ENCODE assay signal across 11 cellular contexts in the genomic region with DNA sequence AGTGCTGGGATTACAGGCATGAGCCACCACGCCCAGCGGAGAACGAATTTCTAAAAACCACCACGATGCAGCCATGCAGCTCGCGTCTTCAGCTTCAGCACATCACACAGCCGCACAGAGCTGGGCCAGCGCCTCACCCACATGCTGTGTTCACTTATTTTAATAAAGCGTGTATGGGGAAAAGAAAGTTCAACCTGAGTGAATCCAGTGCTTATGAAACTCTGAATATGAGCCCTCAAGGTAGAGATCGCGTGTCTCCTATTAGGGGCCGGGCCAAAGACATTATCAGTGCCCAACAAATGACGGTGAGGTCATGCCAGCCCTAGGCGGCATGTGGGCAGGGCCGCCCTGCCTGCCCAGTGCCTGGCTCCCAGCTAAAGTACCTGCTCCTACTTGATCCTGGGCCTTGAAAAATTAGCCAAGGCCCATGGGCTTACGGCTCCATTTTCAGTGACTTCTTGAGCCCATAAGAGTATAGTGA. TPM values are rescaled to one million over a fixed set of nuclear protein-coding genes. Genes with fewer than 3 reads are reported as not detected.
DNase-seq lines count a peak whose midpoint lies in the region; ATAC-seq and TF ChIP-seq lines count a peak whose summit lies in the region.
"Had no signal": no experiment of that assay in that cellular context is flagged by ENCODE, and none has a peak within 500 bp of the region (broad histone marks: within the 10 kb centered on the region; RNA-seq: fewer than 3 reads in every experiment).

No MANE protein-coding gene starts in this region.

- H3K36me3 Mint-ChIP-seq in chondrocyte (ENCODE audit: low read depth): no peaks in the 10 kb centered on the region
- H3K36me3 Mint-ChIP-seq: activated CD4-positive, alpha-beta memory T cell treated with anti-CD3 and anti-CD28 coated beads for 36 hours had no signal

- H4K91ac ChIP-seq in neuronal stem cell (ENCODE audit: low read depth, low read length, poor library complexity): no peak overlapping the region

- H4K20me1 ChIP-seq in Karpas-422 (ENCODE audit: insufficient read depth, low read depth, low read length): peaks cover 91% of the 10 kb centered on the region

- no peak overlapping the region for H2BK5ac ChIP-seq in neuronal stem cell (ENCODE audit: low read length)

- H3K23ac ChIP-seq in neuronal stem cell (ENCODE audit: low read depth, low read length, poor library complexity): no peak overlapping the region

- no peak overlapping the region for H3K27ac Mint-ChIP-seq in chondrocyte (ENCODE audit: unreplicated experiment)
- H3K27ac Mint-ChIP-seq: activated CD4-positive, alpha-beta memory T cell treated with anti-CD3 and anti-CD28 coated beads for 36 hours had no signal

- H3K9me3 Mint-ChIP-seq in chondrocyte (ENCODE audit: low read depth): no peaks in the 10 kb centered on the region
- H3K9me3 Mint-ChIP-seq: activated CD4-positive, alpha-beta memory T cell treated with anti-CD3 and anti-CD28 coated beads for 36 hours had no signal

- WGBS in neuronal stem cell (ENCODE audit: extremely low coverage in 2 of 2, insufficient read length in 2 of 2, insufficient replicate concordance in 1 of 2), 2 donors: no CpG with 5 or more reads among the region's 16 CpGs

- peak overlapping the region; percentile 74 for H3K18ac ChIP-seq in neuronal stem cell (ENCODE audit: low read length)

- peak; percentile 82 for ATAC-seq in GM18870 (IDR thresholded peaks at IDR 0.05; ENCODE audit: unreplicated experiment)
- ATAC-seq in HG02588 (IDR thresholded peaks at IDR 0.05; ENCODE audit: unreplicated experiment): peak; percentile 51
- peak; percentile 69 for ATAC-seq in HG03558 (IDR thresholded peaks at IDR 0.05; ENCODE audit: extremely low read depth, unreplicated experiment)

- H3K27me3 ChIP-seq in neuronal stem cell (ENCODE audit: control insufficient read depth in 3 of 3, insufficient read depth in 3 of 3, low read depth in 1 of 3, low read length in 3 of 3) (no peaks in the 10 kb centered on the region), Karpas-422 (ENCODE audit: low read length) (peaks cover 4% of the 10 kb centered on the region; the same call in 1 of the 2 replicates)
- H3K27me3 ChIP-seq: cardiac muscle cell had no signal

- no peak overlapping the region for H2BK120ac ChIP-seq in neuronal stem cell (ENCODE audit: low read depth, low read length)

- no peak overlapping the region for H3K14ac ChIP-seq in neuronal stem cell (ENCODE audit: low read length)

- H3K27me3 Mint-ChIP-seq in chondrocyte (ENCODE audit: low read depth): no peaks in the 10 kb centered on the region

- no peak overlapping the region for H4K8ac ChIP-seq in neuronal stem cell (ENCODE audit: low read depth, low read length)

- no peak overlapping the region for H2AFZ ChIP-seq in neuronal stem cell (ENCODE audit: low read length)
- H2AFZ ChIP-seq in Karpas-422 (ENCODE audit: low read length): no peak overlapping the region

- H3K4me1 Mint-ChIP-seq in chondrocyte (ENCODE audit: low read depth): peaks cover 37% of the 10 kb centered on the region

- H2BK15ac ChIP-seq in neuronal stem cell (ENCODE audit: low read length): no peak overlapping the region

- H3K9ac ChIP-seq in neuronal stem cell (ENCODE audit: low read depth, low read length, poor library complexity) (no peak overlapping the region), Karpas-422 (ENCODE audit: low read length) (no peak overlapping the region)

- peaks cover 9% of the 10 kb centered on the region for H3K79me1 ChIP-seq in neuronal stem cell (ENCODE audit: low read depth, low read length)

- H3K4me1 ChIP-seq in neuronal stem cell (ENCODE audit: control insufficient read depth in 2 of 2, insufficient read depth in 1 of 2, low read depth in 1 of 2, low read length in 2 of 2) (peaks cover 12 to 15% of the 10 kb centered on the region in 2 donors), Karpas-422 (ENCODE audit: low read length) (peaks cover 38% of the 10 kb centered on the region)

- no peak overlapping the region for H2AK5ac ChIP-seq in neuronal stem cell (ENCODE audit: low read depth, low read length)

- H3K4me3 Mint-ChIP-seq in chondrocyte (ENCODE audit: unreplicated experiment): no peak overlapping the region
- H3K4me3 Mint-ChIP-seq: activated CD4-positive, alpha-beta memory T cell treated with anti-CD3 and anti-CD28 coated beads for 36 hours had no signal

- H2BK12ac ChIP-seq in neuronal stem cell (ENCODE audit: low read length): no peak overlapping the region

- no peak overlapping the region for H3K27ac ChIP-seq in neuronal stem cell (replicated peaks; ENCODE audit: low read length)
- H3K27ac ChIP-seq in Karpas-422 (ENCODE audit: low read length): no peak overlapping the region
- H3K27ac ChIP-seq: cardiac muscle cell had no signal

- TF ChIP-seq CTCF in chondrocyte (IDR thresholded peaks at IDR 0.05): no peak

- H3K4me3 ChIP-seq in neuronal stem cell (ENCODE audit: low read length in 2 of 2): no peak overlapping the region
- no peak overlapping the region for H3K4me3 ChIP-seq in Karpas-422 (ENCODE audit: low read length)
- H3K4me3 ChIP-seq: cardiac muscle cell had no signal

- H3K36me3 ChIP-seq in neuronal stem cell (replicated peaks in 1 of 2; ENCODE audit: control insufficient read depth in 2 of 2, insufficient read depth in 2 of 2, low read length in 2 of 2) (peaks cover 0 to 9% of the 10 kb centered on the region in 2 donors), Karpas-422 (ENCODE audit: insufficient read depth, low read length) (no peaks in the 10 kb centered on the region)
- H3K36me3 ChIP-seq: cardiac muscle cell had no signal

- H3K9me2 ChIP-seq in Karpas-422 (replicated peaks; ENCODE audit: insufficient read depth, low read length): no peaks in the 10 kb centered on the region

- H3K4ac ChIP-seq in neuronal stem cell (ENCODE audit: low read length): no peak overlapping the region

- DNase-seq in neuronal stem cell (ENCODE audit: low spot score) (no peak), Karpas-422 (no peak), chondrocyte (ENCODE audit: low spot score) (no peak), iPS-NIHi11 (ENCODE audit: low spot score) (no peak), NCI-H82 treated with DMSO at 0.1 percent for 48 hours (lab: John Stamatoyannopoulos, UW; ENCODE audit: unreplicated experiment) (no peak)
- DNase-seq: activated CD4-positive, alpha-beta memory T cell treated with anti-CD3 and anti-CD28 coated beads for 36 hours; DMS79 treated with DMSO at 0.1 percent for 48 hours had no signal

- H3K4me2 ChIP-seq in neuronal stem cell (ENCODE audit: insufficient read depth, low read length, poor library complexity, severe bottlenecking) (no peak overlapping the region), Karpas-422 (ENCODE audit: low read depth, low read length, poor library complexity, severe bottlenecking) (no peak overlapping the region)

- H3K9me3 ChIP-seq in neuronal stem cell (replicated peaks in 1 of 2; ENCODE audit: control insufficient read depth in 2 of 2, insufficient read depth in 1 of 2, low read depth in 1 of 2, low read length in 2 of 2): no peaks in the 10 kb centered on the region
- H3K9me3 ChIP-seq in Karpas-422 (ENCODE audit: low read length): no peaks in the 10 kb centered on the region

- H3K79me2 ChIP-seq in Karpas-422 (ENCODE audit: low read length): no peaks in the 10 kb centered on the region

RNA-seq across cellular contexts. Expression of a gene that starts 44.3 kb away (rescaled TPM):
- polyA plus RNA-seq in neuronal stem cell (2013, experiment 1 of 2): 27.8 TPM
- polyA plus RNA-seq in neuronal stem cell (2013, experiment 2 of 2): 28.2 TPM
- total RNA-seq in Karpas-422 (2014; rRNA removed; shearing (Covaris generic); ENCODE audit: low replicate concordance): 11.9 and 13.9 TPM in 2 replicates
- total RNA-seq in chondrocyte: 21.5 to 26.1 TPM (median 23.1 TPM) in 3 replicates
